ENCODE assay signal across 12 cellular contexts in the genomic region with DNA sequence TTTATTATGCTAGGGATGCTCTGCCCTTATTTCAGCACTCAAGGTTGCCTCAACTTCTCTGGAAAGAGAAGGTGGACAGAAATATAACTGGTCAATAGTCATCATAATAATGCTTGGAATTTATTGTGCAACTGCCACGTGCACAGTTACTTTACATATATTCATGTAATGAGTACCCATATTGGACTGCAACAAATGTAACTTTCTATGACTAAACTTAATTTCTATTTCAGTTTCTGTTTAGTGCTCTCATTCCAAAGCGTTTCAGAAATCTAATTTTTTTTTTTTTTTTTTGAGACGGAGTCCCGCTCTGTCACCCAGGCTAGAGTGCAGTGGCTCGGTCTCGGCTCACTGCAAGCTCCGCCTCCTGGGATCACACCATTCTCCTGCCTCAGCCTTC. TPM values are rescaled to one million over a fixed set of nuclear protein-coding genes. Genes with fewer than 3 reads are reported as not detected.
A peak's percentile ranks its signal among the peaks of the same experiment; 100 is the strongest.
DNase-seq lines count a peak whose midpoint lies in the region; ATAC-seq, FAIRE-seq and TF ChIP-seq lines count a peak whose summit lies in the region.
"Had no signal": no experiment of that assay in that cellular context is flagged by ENCODE, and none has a peak within 500 bp of the region (broad histone marks: within the 10 kb centered on the region; RNA-seq: fewer than 3 reads in every experiment).

No MANE protein-coding gene starts in this region.

- CTCF ChIA-PET in GM10248 (lab: Yijun Ruan, JAX) (interaction anchor here (2.7 kb wide), 1 partner anchor 22 kb away, joined by 8 read pairs; no protein-coding TSS in a partner anchor), T-cell (lab: Charles Lee) (no interaction called here)

- no peak for FAIRE-seq in RCC 7860 (lab: Jason Lieb, UNC)

- ATAC-seq in GM19025 (IDR thresholded peaks at IDR 0.05; ENCODE audit: low read depth, unreplicated experiment) (peak; percentile 38), HG02588 (IDR thresholded peaks at IDR 0.05; ENCODE audit: unreplicated experiment) (peak; percentile 46), HG03460 (IDR thresholded peaks at IDR 0.05; ENCODE audit: unreplicated experiment) (peak; percentile 41), T-cell (replicated peaks in 1 of 4) (no peak)
- ATAC-seq: HCT116 had no signal

- POLR2A ChIA-PET in GM10248 (lab: Yijun Ruan, JAX) = no interaction called here
- POLR2A ChIA-PET in T-cell (lab: Charles Lee) = no interaction called here

- TF ChIP-seq CTCF in GM10248 (IDR thresholded peaks at IDR 0.05; ENCODE audit: control extremely low read depth, extremely low read depth, low read depth, missing control alignments) = no peak

- H3K36me3 Mint-ChIP-seq in T-cell = no peaks in the 10 kb centered on the region

- no peak overlapping the region for H3K4me3 Mint-ChIP-seq in T-cell

- no peak overlapping the region for H3K27ac Mint-ChIP-seq in T-cell

- H3K9me3 Mint-ChIP-seq in T-cell = peaks cover 0 to 11% (median 10%) of the 10 kb centered on the region in 3 donors

- peak; percentile 49 for DNase-seq in GM10248 (ENCODE audit: extremely low spot score)
- DNase-seq in T-cell = no peak
- DNase-seq in activated CD8-positive, alpha-beta memory T cell treated with anti-CD3 and anti-CD28 coated beads, Interleukin-2, amount 50 U/mL, for 4 hours = no peak
- no peak for DNase-seq in stimulated activated CD4-positive, alpha-beta T cell treated with anti-CD3 and anti-CD28 coated beads, Interleukin-15, amount 100 ng/mL, for 24 hours
- no peak for DNase-seq in RCC 7860 (ENCODE audit: low spot score)
- DNase-seq: effector CD4-positive, alpha-beta T cell; left ventricle myocardium inferior; NCI-H1105 had no signal

- peaks cover 3 to 12% of the 10 kb centered on the region in 2 donors for H3K27me3 Mint-ChIP-seq in T-cell

- peaks cover 0 to 9% (median 0%) of the 10 kb centered on the region in 3 donors for H3K4me1 Mint-ChIP-seq in T-cell

RNA-seq across cellular contexts. Expression of a gene that starts 28.3 kb away (rescaled TPM):
- 10 to 100 TPM in 3 of 5 donors, 1 to 10 TPM in 2; 6.4 to 30.9 (median 11.6) TPM for total RNA-seq in T-cell

Comparison
In these comparisons a context has a peak if more than half of its experiments do, and no peak if none do; other contexts are left out.
1. ATAC-seq: peak in GM19025 (single experiment), HG02588 (single experiment) and HG03460 (single experiment); none in T-cell (0 of 4).